20 cellular contexts compared by ENCODE assay signal in the genomic region with DNA sequence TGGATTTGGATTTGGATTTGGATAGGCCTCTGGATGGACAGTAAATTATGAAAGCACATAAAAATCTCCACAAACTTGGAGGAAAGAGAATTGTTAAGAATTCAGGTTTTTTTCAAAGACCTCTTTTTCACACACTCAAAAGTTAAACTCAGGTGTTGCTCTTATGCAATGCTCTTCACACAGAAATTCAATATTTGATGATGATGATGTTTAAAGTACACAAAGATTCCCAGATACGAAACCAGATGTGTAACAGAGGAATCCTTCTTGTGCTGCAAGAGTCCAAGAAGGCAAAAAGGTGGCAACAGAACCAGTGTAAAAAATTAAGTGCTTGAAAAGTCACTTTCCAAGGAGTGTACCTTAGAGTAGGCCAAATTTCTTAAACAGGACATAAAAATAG.
DNase-seq lines count a peak whose midpoint lies in the region; ATAC-seq and TF ChIP-seq lines count a peak whose summit lies in the region.
"Had no signal": no experiment of that assay in that cellular context is flagged by ENCODE, and none has a peak within 500 bp of the region (broad histone marks: within the 10 kb centered on the region; RNA-seq: fewer than 3 reads in every experiment).

No MANE protein-coding gene starts in this region.

- H3F3A ChIP-seq in GM23338 (replicated peaks; ENCODE audit: low read depth) = no peaks in the 10 kb centered on the region

- H3K27ac Mint-ChIP-seq in GM23338 = no peak overlapping the region
- no peak overlapping the region for H3K27ac Mint-ChIP-seq in activated CD4-positive, alpha-beta T cell treated with anti-CD3 and anti-CD28 coated beads, Interleukin-2, amount 10 ng/mL, durations not matched to agents 24 days and 14 days
- H3K27ac Mint-ChIP-seq: CD14-positive monocyte; CD4-positive, alpha-beta memory T cell; CD4-positive, CD25-positive, alpha-beta regulatory T cell; CD8-positive, alpha-beta memory T cell had no signal

- H3K36me3 ChIP-seq in GM23338 (ENCODE audit: insufficient read depth) (no peaks in the 10 kb centered on the region), liver (ENCODE audit: control insufficient read depth in 4 of 4, insufficient read depth in 3 of 4, low read depth in 1 of 4, low read length in 3 of 4) (no peaks in the 10 kb centered on the region)
- H3K36me3 ChIP-seq: BE2C, BLaER1 had no signal

- no peak overlapping the region for H3K4me2 ChIP-seq in GM23338
- H3K4me2 ChIP-seq: BLaER1 had no signal

- H3K9me3 ChIP-seq in liver (ENCODE audit: control insufficient read depth in 4 of 4, low read length in 3 of 4) (no peaks in the 10 kb centered on the region), right cardiac atrium (ENCODE audit: control insufficient read depth, low read length) (no peaks in the 10 kb centered on the region)
- H3K9me3 ChIP-seq: BLaER1 had no signal

- peak overlapping the region; percentile 86; the same call in 1 of the 2 replicates for H2AFZ ChIP-seq in GM23338

- no peaks in the 10 kb centered on the region for H3K4me1 Mint-ChIP-seq in GM23338
- H3K4me1 Mint-ChIP-seq in activated CD4-positive, alpha-beta T cell treated with anti-CD3 and anti-CD28 coated beads, Interleukin-2, amount 10 ng/mL, durations not matched to agents 24 days and 14 days = no peaks in the 10 kb centered on the region
- H3K4me1 Mint-ChIP-seq: CD14-positive monocyte; CD4-positive, CD25-positive, alpha-beta regulatory T cell had no signal

- intact Hi-C loops in right cardiac atrium (cut with DNase I) = no loop called here
- intact Hi-C loops in activated CD4-positive, alpha-beta T cell treated with anti-CD3 and anti-CD28 coated beads, Interleukin-2, amount 10 ng/mL, durations not matched to agents 24 days and 14 days (cut with micrococcal nuclease) = no loop called here

- TF ChIP-seq CTCF in GM23338 (conservative IDR thresholded peaks at IDR 0.05; ENCODE audit: low read depth in 2 of 2) (no peak), liver (IDR thresholded peaks at IDR 0.05; ENCODE audit: low read depth, low read length, missing input control) (no peak)

- peaks cover 7% of the 10 kb centered on the region; the same call in 1 of the 2 replicates for H3K9me2 ChIP-seq in GM23338 (ENCODE audit: insufficient read depth)

- H3K79me2 ChIP-seq in GM23338 (replicated peaks; ENCODE audit: insufficient read depth) = no peaks in the 10 kb centered on the region

- peaks cover 7% of the 10 kb centered on the region; the same call in 2 of the 3 replicates for H3K36me3 Mint-ChIP-seq in GM23338 (ENCODE audit: low read depth)
- H3K36me3 Mint-ChIP-seq in activated CD4-positive, alpha-beta T cell treated with anti-CD3 and anti-CD28 coated beads, Interleukin-2, amount 10 ng/mL, durations not matched to agents 24 days and 14 days (ENCODE audit: low read depth) = no peaks in the 10 kb centered on the region
- H3K36me3 Mint-ChIP-seq: CD14-positive monocyte; CD4-positive, alpha-beta memory T cell; CD4-positive, CD25-positive, alpha-beta regulatory T cell; CD8-positive, alpha-beta memory T cell had no signal

- no peaks in the 10 kb centered on the region for H3K4me1 ChIP-seq in GM23338 (ENCODE audit: insufficient read depth)
- H3K4me1 ChIP-seq in liver (ENCODE audit: control insufficient read depth in 4 of 4, insufficient read depth in 4 of 4, low read length in 3 of 4) = peaks cover 0 to 19% (median 10%) of the 10 kb centered on the region in 4 donors
- H3K4me1 ChIP-seq in right cardiac atrium (ENCODE audit: control insufficient read depth, insufficient read depth, low read length) = peaks cover 3% of the 10 kb centered on the region
- H3K4me1 ChIP-seq: BE2C had no signal

- no peaks in the 10 kb centered on the region for H3K9me3 Mint-ChIP-seq in GM23338
- peaks cover 4% of the 10 kb centered on the region for H3K9me3 Mint-ChIP-seq in activated CD4-positive, alpha-beta T cell treated with anti-CD3 and anti-CD28 coated beads, Interleukin-2, amount 10 ng/mL, durations not matched to agents 24 days and 14 days
- H3K9me3 Mint-ChIP-seq: CD4-positive, alpha-beta memory T cell; CD8-positive, alpha-beta memory T cell had no signal

- H4K20me1 ChIP-seq in GM23338 (replicated peaks; ENCODE audit: insufficient read depth) = no peaks in the 10 kb centered on the region
- H4K20me1 ChIP-seq: BLaER1 had no signal

- DNase-seq in GM23338 (ENCODE audit: low spot score) (no peak), left lobe of liver (ENCODE audit: low spot score) (no peak), H4 (ENCODE audit: low spot score) (no peak), right cardiac atrium (no peak)
- no peak for DNase-seq in activated CD4-positive, alpha-beta T cell treated with anti-CD3 and anti-CD28 coated beads, Interleukin-2, amount 10 ng/mL, durations not matched to agents 24 days and 14 days
- DNase-seq in activated CD4-positive, alpha-beta T cell treated with anti-CD3 and anti-CD28 coated beads, Interleukin-2, amount 50 U/mL, for 1 hour = no peak
- DNase-seq: 8988T; ACHN; BE2C; C1 segment of cervical spinal cord; Calu3; CD4-positive, alpha-beta memory T cell; CD4-positive, CD25-positive, alpha-beta regulatory T cell; CD8-positive, alpha-beta memory T cell; COR-L47; DMS79 treated with DMSO at 0.1 percent for 48 hours; GF-D8 had no signal

- TF ChIP-seq RAD21 in liver (IDR thresholded peaks at IDR 0.05) = peak in 1 of 2 donors; percentile 11

- no peak overlapping the region for H3K4me3 ChIP-seq in GM23338
- H3K4me3 ChIP-seq in liver (ENCODE audit: low read depth in 1 of 3, low read length in 3 of 3) = no peak overlapping the region
- H3K4me3 ChIP-seq in right cardiac atrium (ENCODE audit: low read length) = no peak overlapping the region
- H3K4me3 ChIP-seq: BLaER1 had no signal

- H3K9ac ChIP-seq in liver (ENCODE audit: low read depth in 1 of 2, low read length in 2 of 2) = no peak overlapping the region
- H3K9ac ChIP-seq: BLaER1 had no signal

- H3K27me3 ChIP-seq in GM23338 (ENCODE audit: insufficient read depth) (no peaks in the 10 kb centered on the region), liver (ENCODE audit: control insufficient read depth in 4 of 4, insufficient read depth in 4 of 4, low read length in 3 of 4) (no peaks in the 10 kb centered on the region), right cardiac atrium (ENCODE audit: control insufficient read depth, insufficient read depth) (no peaks in the 10 kb centered on the region)
- H3K27me3 ChIP-seq: BE2C, BLaER1 had no signal

- H3K4me3 Mint-ChIP-seq in GM23338 = no peak overlapping the region
- no peak overlapping the region for H3K4me3 Mint-ChIP-seq in activated CD4-positive, alpha-beta T cell treated with anti-CD3 and anti-CD28 coated beads, Interleukin-2, amount 10 ng/mL, durations not matched to agents 24 days and 14 days
- H3K4me3 Mint-ChIP-seq: CD14-positive monocyte; CD4-positive, alpha-beta memory T cell; CD4-positive, CD25-positive, alpha-beta regulatory T cell; CD8-positive, alpha-beta memory T cell had no signal

- ATAC-seq in GM23338 = no peak
- peak; percentile 61 for ATAC-seq in left lobe of liver
- ATAC-seq in right cardiac atrium = no peak

- H3K27ac ChIP-seq in GM23338 (ENCODE audit: low read depth) (no peak overlapping the region), liver (ENCODE audit: low read depth in 1 of 2, low read length in 2 of 2) (no peak overlapping the region), right cardiac atrium (ENCODE audit: low read length) (no peak overlapping the region)
- H3K27ac ChIP-seq: BLaER1 had no signal

- WGBS in liver = 34% methylated on average over 1 of the region's 1 CpG
- WGBS in right cardiac atrium = 74% methylated on average over 1 of the region's 1 CpG

- H3K27me3 Mint-ChIP-seq in GM23338 (ENCODE audit: insufficient read depth, low read depth, poor library complexity) = no peaks in the 10 kb centered on the region
- peaks cover 37% of the 10 kb centered on the region for H3K27me3 Mint-ChIP-seq in activated CD4-positive, alpha-beta T cell treated with anti-CD3 and anti-CD28 coated beads, Interleukin-2, amount 10 ng/mL, durations not matched to agents 24 days and 14 days

TF ChIP-seq in GM23338, 12 proteins besides CTCF, POLR2A, EP300 and RAD21 (continues in another document):
- TF ChIP-seq EZH2phosphoT487 (IDR thresholded peaks at IDR 0.05; ENCODE audit: unreplicated experiment) = no peak

TF ChIP-seq in liver, 16 proteins besides CTCF, POLR2A, EP300 and RAD21:
- TF ChIP-seq TAF1 (conservative IDR thresholded peaks at IDR 0.05) (no peak), FOXA2 (IDR thresholded peaks at IDR 0.05) (peak; percentile 82), FOXA1 (IDR thresholded peaks at IDR 0.05) (peak; percentile 49), RXRA (IDR thresholded peaks at IDR 0.05) (peak; percentile 24 to 39), HNF4A (conservative IDR thresholded peaks at IDR 0.05) (peak; percentile 51 to 57), NR2F2 (IDR thresholded peaks at IDR 0.05) (no peak), HNF4G (IDR thresholded peaks at IDR 0.05) (no peak)
